In the genomic region with DNA sequence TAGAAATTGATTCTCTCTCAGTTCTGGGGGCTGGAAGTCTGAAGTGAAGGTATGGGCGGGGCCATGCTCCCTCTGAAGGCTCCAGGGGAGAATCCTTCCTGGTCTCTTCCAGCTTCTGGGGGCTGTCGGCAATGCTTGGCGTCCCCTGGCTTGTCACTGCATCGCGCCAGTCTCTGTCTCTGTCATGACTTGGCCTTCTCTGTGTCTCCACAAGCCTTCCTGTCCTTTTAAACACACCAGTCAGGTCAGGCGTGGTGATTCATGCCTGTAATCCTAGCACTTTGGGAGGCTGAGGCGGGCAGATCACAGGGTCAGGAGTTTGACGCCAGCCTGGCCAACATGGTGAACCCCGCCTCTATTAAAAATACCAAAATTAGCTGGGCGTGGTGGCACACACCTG, we compare ENCODE assay signal across 28 cellular contexts.
"Had no signal": no experiment of that assay in that cellular context is flagged by ENCODE, and none has a peak within 500 bp of the region (broad histone marks: within the 10 kb centered on the region; RNA-seq: fewer than 3 reads in every experiment).

No MANE protein-coding gene starts in this region.

- H3K4me1 Mint-ChIP-seq: activated CD4-positive, alpha-beta T cell treated with anti-CD3 and anti-CD28 coated beads, Interleukin-2, amount 10 ng/mL, durations not matched to agents 7 days and 5 days; activated naive CD8-positive, alpha-beta T cell treated with anti-CD3 and anti-CD28 coated beads, Interleukin-2, amount 50 U/mL, for 24 hours had no signal

- H3K27ac Mint-ChIP-seq: activated CD4-positive, alpha-beta memory T cell treated with anti-CD3 and anti-CD28 coated beads for 36 hours; activated CD4-positive, alpha-beta T cell treated with anti-CD3 and anti-CD28 coated beads, Interleukin-2, amount 10 ng/mL, durations not matched to agents 7 days and 5 days; activated naive CD4-positive, alpha-beta T cell treated with anti-CD3 and anti-CD28 coated beads, Interleukin-2, amount 50 U/mL, for 72 hours; activated naive CD8-positive, alpha-beta T cell treated with anti-CD3 and anti-CD28 coated beads, Interleukin-2, amount 50 U/mL, for 24 hours; activated T-cell treated with anti-CD3 and anti-CD28 coated beads, Interleukin-2, amount 50 U/mL, for 72 hours; activated T-helper 2 cell treated with anti-CD3 and anti-CD28 coated beads, Interferon-gamma antibody, Interleukin-2, Interleukin-4, amounts not matched to agents 10 μg/mL and 5 μg/mL and 100 μg/mL, durations not matched to agents 14 hours and 24 hours and 36 hours; brain had no signal

- H3K4me3 ChIP-seq: ascending aorta, MG63 had no signal

- ATAC-seq: activated naive CD4-positive, alpha-beta T cell treated with anti-CD3 and anti-CD28 coated beads, Interleukin-2, amount 50 U/mL, for 72 hours; activated naive CD8-positive, alpha-beta T cell treated with anti-CD3 and anti-CD28 coated beads, Interleukin-2, amount 50 U/mL, for 24 hours; activated T-cell treated with anti-CD3 and anti-CD28 coated beads, Interleukin-2, amount 50 U/mL, for 72 hours; Panc1; Right ventricle myocardium inferior had no signal

- DNase-seq: activated CD4-positive, alpha-beta memory T cell treated with anti-CD3 and anti-CD28 coated beads for 36 hours; activated CD4-positive, alpha-beta T cell treated with anti-CD3 and anti-CD28 coated beads, Interleukin-2, amount 10 ng/mL, durations not matched to agents 7 days and 5 days; activated CD4-positive, CD25-positive, alpha-beta regulatory T cell; activated CD8-positive, alpha-beta memory T cell treated with anti-CD3 and anti-CD28 coated beads for 24 hours; activated naive CD4-positive, alpha-beta T cell; activated naive CD8-positive, alpha-beta T cell treated with anti-CD3 and anti-CD28 coated beads, Interleukin-2, amount 50 U/mL, for 24 hours; activated T-cell treated with anti-CD3 and anti-CD28 coated beads, Interleukin-2, amount 50 U/mL, for 72 hours; amniotic stem cell; MG63; NCI-H1092 treated with DMSO at 0.1 percent for 48 hours; NCI-H1417 treated with DMSO at 0.1 percent for 48 hours; NCI-H1694 treated with DMSO at 0.1 percent for 48 hours; NCI-H2029 treated with DMSO at 0.1 percent for 48 hours; NCI-H510A treated with DMSO at 0.1 percent for 48 hours; NCI-H69; NK-92 treated with Interleukin-12 subunit alpha and Interleukin-12 subunit beta, amount 100 ng/mL, for 24 hours; OCI-M1; RPMI8226; SK-N-SH; T-helper 1 cell had no signal

- H3K36me3 Mint-ChIP-seq: activated CD4-positive, alpha-beta memory T cell treated with anti-CD3 and anti-CD28 coated beads for 36 hours; activated naive CD4-positive, alpha-beta T cell treated with anti-CD3 and anti-CD28 coated beads, Interleukin-2, amount 50 U/mL, for 72 hours; brain had no signal

- H3K9ac ChIP-seq: KMS-11, SK-N-SH had no signal

- H3K27ac ChIP-seq: ascending aorta, KMS-11, VCaP had no signal

- H3K9me3 ChIP-seq: ascending aorta, SK-N-SH had no signal

- H3K4me1 ChIP-seq: ascending aorta had no signal

- H3K9me3 Mint-ChIP-seq: activated CD4-positive, alpha-beta memory T cell treated with anti-CD3 and anti-CD28 coated beads for 36 hours; activated CD4-positive, alpha-beta T cell treated with anti-CD3 and anti-CD28 coated beads, Interleukin-2, amount 10 ng/mL, durations not matched to agents 7 days and 5 days; activated naive CD4-positive, alpha-beta T cell treated with anti-CD3 and anti-CD28 coated beads, Interleukin-2, amount 50 U/mL, for 72 hours; activated naive CD8-positive, alpha-beta T cell treated with anti-CD3 and anti-CD28 coated beads, Interleukin-2, amount 50 U/mL, for 24 hours; activated T-cell treated with anti-CD3 and anti-CD28 coated beads, Interleukin-2, amount 50 U/mL, for 72 hours; activated T-helper 2 cell treated with anti-CD3 and anti-CD28 coated beads, Interferon-gamma antibody, Interleukin-2, Interleukin-4, amounts not matched to agents 10 μg/mL and 5 μg/mL and 100 μg/mL, durations not matched to agents 14 hours and 24 hours and 36 hours had no signal

- H3K36me3 ChIP-seq: ascending aorta, MG63 had no signal

- H3K27me3 ChIP-seq: ascending aorta, MG63 had no signal

- H3K27me3 Mint-ChIP-seq: activated CD4-positive, alpha-beta T cell treated with anti-CD3 and anti-CD28 coated beads, Interleukin-2, amount 10 ng/mL, durations not matched to agents 7 days and 5 days had no signal

- H3K4me3 Mint-ChIP-seq: activated CD4-positive, alpha-beta memory T cell treated with anti-CD3 and anti-CD28 coated beads for 36 hours; activated CD4-positive, alpha-beta T cell treated with anti-CD3 and anti-CD28 coated beads, Interleukin-2, amount 10 ng/mL, durations not matched to agents 7 days and 5 days; activated naive CD8-positive, alpha-beta T cell treated with anti-CD3 and anti-CD28 coated beads, Interleukin-2, amount 50 U/mL, for 24 hours; activated T-cell treated with anti-CD3 and anti-CD28 coated beads, Interleukin-2, amount 50 U/mL, for 72 hours; brain had no signal
